ENCODE assay signal across 9 cellular contexts in genomic region chr14:34554540-34555250, GRCh38. TPM values are rescaled to one million over a fixed set of nuclear protein-coding genes. Genes with fewer than 3 reads are reported as not detected.
DNase-seq lines count a peak whose midpoint lies in the region; ATAC-seq, FAIRE-seq and TF ChIP-seq lines count a peak whose summit lies in the region.
"Had no signal": no experiment of that assay in that cellular context is flagged by ENCODE, and none has a peak within 500 bp of the region (broad histone marks: within the 10 kb centered on the region; RNA-seq: fewer than 3 reads in every experiment).

No MANE protein-coding gene starts in this region.

- H3K36me3 ChIP-seq in SU-DHL-6 (ENCODE audit: low read length) (no peaks in the 10 kb centered on the region), small intestine (ENCODE audit: control insufficient read depth in 2 of 2, insufficient read depth in 2 of 2, low read length in 2 of 2) (no peaks in the 10 kb centered on the region)

- H3K27ac ChIP-seq in SU-DHL-6 (ENCODE audit: low read depth, low read length) (peak overlapping the region; percentile 56), foreskin keratinocyte (no peak overlapping the region), small intestine (ENCODE audit: low read depth in 1 of 2, low read length in 1 of 2) (peak overlapping the region; percentile 57 to 79)

- H4K20me1 ChIP-seq in SU-DHL-6 (ENCODE audit: low read depth, low read length), result no peaks in the 10 kb centered on the region

- H3K4me2 ChIP-seq in SU-DHL-6 (ENCODE audit: low read depth, low read length, poor library complexity, severe bottlenecking), result peak overlapping the region; percentile 44

- H3K9me3 ChIP-seq in SU-DHL-6 (ENCODE audit: insufficient read depth, low read length), result no peaks in the 10 kb centered on the region
- no peaks in the 10 kb centered on the region for H3K9me3 ChIP-seq in small intestine (ENCODE audit: control insufficient read depth, low read depth)

- no peak overlapping the region for H2AFZ ChIP-seq in SU-DHL-6 (ENCODE audit: low read depth, low read length, severe bottlenecking)

- peaks cover 4% of the 10 kb centered on the region for H3K4me1 ChIP-seq in foreskin keratinocyte
- peaks cover 2 to 5% of the 10 kb centered on the region in 2 donors for H3K4me1 ChIP-seq in small intestine (ENCODE audit: control insufficient read depth in 2 of 2, insufficient read depth in 1 of 2, low read depth in 1 of 2, low read length in 1 of 2)

- H3F3A ChIP-seq in SU-DHL-6 (ENCODE audit: insufficient read depth), result peaks cover 12% of the 10 kb centered on the region

- H3K4me3 ChIP-seq in SU-DHL-6 (ENCODE audit: insufficient read depth, low read length, poor library complexity, severe bottlenecking) (no peak overlapping the region), small intestine (ENCODE audit: low read depth in 1 of 2, low read length in 2 of 2) (no peak overlapping the region)

- ATAC-seq in foreskin keratinocyte, result peak; percentile 0
- no peak for ATAC-seq in GM21423 (IDR thresholded peaks at IDR 0.05; ENCODE audit: unreplicated experiment)

- H3K79me2 ChIP-seq in SU-DHL-6 (ENCODE audit: insufficient read depth, low read length), result no peaks in the 10 kb centered on the region

- DNase-seq in foreskin keratinocyte (peak in 1 of 2 donors; percentile 11), small intestine (peak; percentile 36), HuH-7.5 (ENCODE audit: low spot score) (no peak), NCI-H2227 (lab: John Stamatoyannopoulos, UW; ENCODE audit: unreplicated experiment) (no peak), hepatic stellate cell (ENCODE audit: low spot score) (no peak)
- DNase-seq: effector CD8-positive, alpha-beta T cell had no signal

- H3K27me3 ChIP-seq in SU-DHL-6 (ENCODE audit: low read length), result no peaks in the 10 kb centered on the region
- H3K27me3 ChIP-seq in foreskin keratinocyte, result no peaks in the 10 kb centered on the region
- no peaks in the 10 kb centered on the region for H3K27me3 ChIP-seq in small intestine (ENCODE audit: control insufficient read depth in 2 of 2, insufficient read depth in 2 of 2, low read length in 2 of 2)

- no peak for FAIRE-seq in small intestine (lab: Jason Lieb, UNC)

- no peaks in the 10 kb centered on the region for H3K9me2 ChIP-seq in SU-DHL-6 (replicated peaks; ENCODE audit: insufficient read depth, low read length)

- WGBS in small intestine, 3 donors, result 19 to 54% (median 43%) methylated on average over 9 of the region's 9 CpGs

- peak; percentile 17 for TF ChIP-seq POLR2A in GM19193 (IDR thresholded peaks at IDR 0.05; ENCODE audit: extremely low read depth, insufficient read depth, insufficient read length)

- H3K9ac ChIP-seq in SU-DHL-6 (ENCODE audit: low read length), result peak overlapping the region; percentile 10; the same call in 1 of the 2 replicates

- no peak for TF ChIP-seq CTCF in SU-DHL-6 (IDR thresholded peaks at IDR 0.05; ENCODE audit: insufficient read depth, low read length, poor library complexity, severe bottlenecking)
- TF ChIP-seq CTCF in foreskin keratinocyte (conservative IDR thresholded peaks at IDR 0.05), result no peak

RNA-seq across cellular contexts. Expression of gene EAPP, which starts 15.2 kb away (rescaled TPM):
- total RNA-seq in foreskin keratinocyte, result 27.6 and 29.0 TPM in 2 replicates
- 25.5 and 26.7 TPM in 2 replicates for polyA plus RNA-seq in foreskin keratinocyte
- polyA plus RNA-seq in small intestine, result 10 to 100 TPM; 48.0 to 74.0 (median 61.1) TPM
